Comparison of ENCODE assay signal across 19 cellular contexts in the genomic region with DNA sequence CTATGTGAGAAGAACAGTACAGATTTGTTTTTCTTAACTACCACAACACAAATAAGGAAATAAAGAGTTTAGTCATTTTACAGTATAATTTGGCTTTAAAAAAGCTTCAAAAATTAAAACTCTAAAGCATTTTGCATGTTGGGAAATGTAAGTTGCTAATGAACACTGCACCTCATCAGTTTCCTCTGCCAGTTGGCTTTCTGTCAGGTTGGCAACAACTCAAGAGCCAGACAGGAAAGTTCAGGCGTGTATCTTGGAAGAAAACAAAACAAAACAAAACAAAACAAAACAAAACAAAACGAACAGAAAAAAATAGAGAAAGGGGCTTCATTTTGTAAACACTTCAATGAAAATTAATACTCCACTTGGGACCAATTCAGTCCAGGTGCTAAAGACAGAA.
A peak's percentile ranks its signal among the peaks of the same experiment; 100 is the strongest.
DNase-seq lines count a peak whose midpoint lies in the region; TF ChIP-seq lines count a peak whose summit lies in the region.
"Had no signal": no experiment of that assay in that cellular context is flagged by ENCODE, and none has a peak within 500 bp of the region (broad histone marks: within the 10 kb centered on the region; RNA-seq: fewer than 3 reads in every experiment).

No MANE protein-coding gene starts in this region.

- H3K9me3 ChIP-seq in adrenal gland (replicated peaks in 1 of 3) (no peaks in the 10 kb centered on the region), skeletal muscle tissue (ENCODE audit: control insufficient read depth in 3 of 3, low read length in 3 of 3) (no peaks in the 10 kb centered on the region), endodermal cell (ENCODE audit: control insufficient read depth, low read length) (no peaks in the 10 kb centered on the region)

- H3K27ac Mint-ChIP-seq in endodermal cell: no peak overlapping the region
- H3K27ac Mint-ChIP-seq: activated B cell treated with CpG ODN at 0.5 μM for 24 hours, CD14-positive monocyte, immature natural killer cell had no signal

- intact Hi-C loops in adrenal gland (cut with DNase I): no loop called here

- TF ChIP-seq CTCF in adrenal gland (IDR thresholded peaks at IDR 0.05) (no peak), fibroblast of villous mesenchyme (IDR thresholded peaks at IDR 0.05; ENCODE audit: insufficient read depth, low read depth, low read length) (no peak), endodermal cell (conservative IDR thresholded peaks at IDR 0.05) (no peak)

- H3K27ac ChIP-seq in adrenal gland (no peak overlapping the region), skeletal muscle tissue (ENCODE audit: low read depth, low read length) (peak overlapping the region; percentile 3), endodermal cell (ENCODE audit: low read depth, low read length) (no peak overlapping the region)

- no peak for TF ChIP-seq POLR2A in adrenal gland (IDR thresholded peaks at IDR 0.05)

- H3K36me3 ChIP-seq in adrenal gland (replicated peaks in 1 of 2): no peaks in the 10 kb centered on the region
- H3K36me3 ChIP-seq in skeletal muscle tissue (ENCODE audit: control insufficient read depth in 3 of 3, insufficient read depth in 3 of 3, low read length in 3 of 3): no peaks in the 10 kb centered on the region
- H3K36me3 ChIP-seq in endodermal cell (ENCODE audit: control insufficient read depth, insufficient read depth, low read length): no peaks in the 10 kb centered on the region

- no peaks in the 10 kb centered on the region for H3K36me3 Mint-ChIP-seq in endodermal cell (ENCODE audit: low read depth)

- H3K4me3 ChIP-seq in adrenal gland: no peak overlapping the region
- H3K4me3 ChIP-seq in fibroblast of villous mesenchyme (ENCODE audit: low read depth, low read length): no peak overlapping the region
- no peak overlapping the region for H3K4me3 ChIP-seq in skeletal muscle tissue (ENCODE audit: low read length in 3 of 3)
- H3K4me3 ChIP-seq in endodermal cell (ENCODE audit: low read length): no peak overlapping the region

- DNase-seq in NCI-H2107 treated with DMSO at 0.1 percent for 48 hours (lab: John Stamatoyannopoulos, UW; ENCODE audit: unreplicated experiment) (peak; percentile 12), NCI-H2107 (lab: John Stamatoyannopoulos, UW) (no peak), adrenal gland (peak; percentile 33 to 78 (median 50)), fibroblast of villous mesenchyme (ENCODE audit: low read depth) (peak; percentile 23), endodermal cell (no peak), NCI-H82 (lab: John Stamatoyannopoulos, UW) (no peak)
- no peak for DNase-seq in activated T-cell treated with anti-CD3 and anti-CD28 coated beads, Interleukin-2, amount 50 U/mL, for 1 hour
- DNase-seq: activated B cell treated with CpG ODN at 0.5 μM for 24 hours; central memory CD4-positive, alpha-beta T cell; DMS53; immature natural killer cell; mesendoderm; NCI-H1694 treated with DMSO at 0.1 percent for 48 hours; NCI-H510A treated with DMSO at 0.1 percent for 48 hours; PC-3; stimulated activated CD4-positive, alpha-beta T cell treated with anti-CD3 and anti-CD28 coated beads, Interleukin-15, amount 100 ng/mL, for 24 hours; stimulated activated naive CD4-positive, alpha-beta T cell treated with Interleukin-2 at 50 U/mL for 16 hours had no signal

- no peaks in the 10 kb centered on the region for H3K4me1 Mint-ChIP-seq in endodermal cell
- H3K4me1 Mint-ChIP-seq: activated B cell treated with CpG ODN at 0.5 μM for 24 hours, CD14-positive monocyte, immature natural killer cell had no signal

- H3K4me3 Mint-ChIP-seq in endodermal cell: no peak overlapping the region
- H3K4me3 Mint-ChIP-seq: activated B cell treated with CpG ODN at 0.5 μM for 24 hours, CD14-positive monocyte, immature natural killer cell had no signal

- WGBS in adrenal gland, 4 donors: 11 to 27% (median 20%) methylated on average over 2 of the region's 2 CpGs
- 78% methylated on average over 2 of the region's 2 CpGs; no CpG with 5 or more reads in 1 of the 2 experiments for WGBS in endodermal cell (ENCODE audit: insufficient coverage in 1 of 2, insufficient read length in 1 of 2), 2 experiments

- H3K27me3 Mint-ChIP-seq in endodermal cell (ENCODE audit: insufficient read depth): no peaks in the 10 kb centered on the region
- H3K27me3 Mint-ChIP-seq: activated B cell treated with CpG ODN at 0.5 μM for 24 hours had no signal

- peaks cover 11 to 24% of the 10 kb centered on the region in 2 donors for H3K4me1 ChIP-seq in adrenal gland (replicated peaks in 1 of 2)
- peaks cover 0 to 11% (median 11%) of the 10 kb centered on the region in 3 donors for H3K4me1 ChIP-seq in skeletal muscle tissue (ENCODE audit: control insufficient read depth in 3 of 3, insufficient read depth in 3 of 3, low read length in 3 of 3)
- H3K4me1 ChIP-seq in endodermal cell (ENCODE audit: control insufficient read depth, insufficient read depth, low read length): no peaks in the 10 kb centered on the region

- H3K9ac ChIP-seq in skeletal muscle tissue (ENCODE audit: low read depth in 1 of 3, low read length in 3 of 3): no peak overlapping the region
- no peak overlapping the region for H3K9ac ChIP-seq in endodermal cell (ENCODE audit: extremely low read depth, low read length, poor library complexity, severe bottlenecking)

- H3K9me3 Mint-ChIP-seq in endodermal cell: no peaks in the 10 kb centered on the region
- H3K9me3 Mint-ChIP-seq: activated B cell treated with CpG ODN at 0.5 μM for 24 hours, immature natural killer cell had no signal

- H3K27me3 ChIP-seq in adrenal gland: no peaks in the 10 kb centered on the region
- H3K27me3 ChIP-seq in skeletal muscle tissue (ENCODE audit: control insufficient read depth in 3 of 3, insufficient read depth in 3 of 3, low read length in 3 of 3): no peaks in the 10 kb centered on the region
- no peaks in the 10 kb centered on the region for H3K27me3 ChIP-seq in endodermal cell (ENCODE audit: control insufficient read depth, insufficient read depth, low read length, poor library complexity, severe bottlenecking)

Comparison
In these comparisons a context has a peak if more than half of its experiments do, and no peak if none do; other contexts are left out.
1. DNase-seq: peak in NCI-H2107 treated with DMSO at 0.1 percent for 48 hours (single experiment), adrenal gland (7 of 7) and fibroblast of villous mesenchyme (single experiment); none in NCI-H2107 (single experiment), endodermal cell (single experiment), NCI-H82 (single experiment) and activated T-cell treated with anti-CD3 and anti-CD28 coated beads, Interleukin-2, amount 50 U/mL, for 1 hour (single experiment).